16 cellular contexts compared by ENCODE assay signal in genomic region chr13:93004919-93005318, GRCh38.
DNase-seq lines count a peak whose midpoint lies in the region; ATAC-seq and TF ChIP-seq lines count a peak whose summit lies in the region.
"Had no signal": no experiment of that assay in that cellular context is flagged by ENCODE, and none has a peak within 500 bp of the region (broad histone marks: within the 10 kb centered on the region; RNA-seq: fewer than 3 reads in every experiment).

No MANE protein-coding gene starts in this region.

- H3K9me3 Mint-ChIP-seq in WTC11, result peaks cover 34% of the 10 kb centered on the region
- H3K9me3 Mint-ChIP-seq in CD4-positive, alpha-beta memory T cell, result peaks cover 3 to 30% (median 12%) of the 10 kb centered on the region in 8 donors

- H3K4me1 ChIP-seq in CD4-positive, alpha-beta memory T cell (ENCODE audit: insufficient read depth, low read length), result no peaks in the 10 kb centered on the region

- ATAC-seq in WTC11, result peak; percentile 95
- no peak for ATAC-seq in left colon
- no peak for ATAC-seq in HG02884 (IDR thresholded peaks at IDR 0.05; ENCODE audit: unreplicated experiment)
- ATAC-seq: effector memory CD8-positive, alpha-beta T cell had no signal

- no peak for TF ChIP-seq EP300 in Ishikawa (IDR thresholded peaks at IDR 0.05; ENCODE audit: borderline replicate concordance)

- DNase-seq in WTC11 (ENCODE audit: low spot score) (peak; percentile 13), iris pigment epithelial cell (ENCODE audit: low read depth) (peak; percentile 22), left colon (no peak), NCI-H345 treated with DMSO at 0.1 percent for 48 hours (lab: John Stamatoyannopoulos, UW; ENCODE audit: unreplicated experiment) (no peak)
- no peak for DNase-seq in CD4-positive, alpha-beta memory T cell
- DNase-seq: activated CD4-positive, CD25-positive, alpha-beta regulatory T cell; amniotic stem cell; effector memory CD8-positive, alpha-beta T cell; midbrain; SIG-M5; stimulated activated CD4-positive, alpha-beta T cell treated with anti-CD3 and anti-CD28 coated beads, Interleukin-4, amount 100 ng/mL, for 24 hours had no signal

- no peak overlapping the region for H3K27ac Mint-ChIP-seq in WTC11
- no peak overlapping the region for H3K27ac Mint-ChIP-seq in CD4-positive, alpha-beta memory T cell
- H3K27ac Mint-ChIP-seq: effector memory CD8-positive, alpha-beta T cell; stimulated activated naive CD8-positive, alpha-beta T cell treated with anti-CD3 and anti-CD28 coated beads, Interleukin-15, Interleukin-2, amounts not matched to agents 100 ng/mL and 50 ng/mL, for 24 hours had no signal

- H3K36me3 Mint-ChIP-seq in WTC11, result peaks cover 6% of the 10 kb centered on the region; the same call in 1 of the 2 replicates
- H3K36me3 Mint-ChIP-seq in CD4-positive, alpha-beta memory T cell, result no peaks in the 10 kb centered on the region
- H3K36me3 Mint-ChIP-seq: IgD-negative memory B cell had no signal

- no peaks in the 10 kb centered on the region for H3K36me3 ChIP-seq in CD4-positive, alpha-beta memory T cell (ENCODE audit: insufficient read depth, low read length)

- H3K4me3 Mint-ChIP-seq in WTC11, result no peak overlapping the region
- H3K4me3 Mint-ChIP-seq in CD4-positive, alpha-beta memory T cell, result no peak overlapping the region
- H3K4me3 Mint-ChIP-seq: effector memory CD8-positive, alpha-beta T cell; IgD-negative memory B cell; stimulated activated naive CD8-positive, alpha-beta T cell treated with anti-CD3 and anti-CD28 coated beads, Interleukin-15, Interleukin-2, amounts not matched to agents 100 ng/mL and 50 ng/mL, for 24 hours had no signal

- TF ChIP-seq CTCF in C4-2B (conservative IDR thresholded peaks at IDR 0.05) (peak; percentile 26), WTC11 (IDR thresholded peaks at IDR 0.05) (peak; percentile 45)

- H3K4me1 Mint-ChIP-seq in WTC11, result no peaks in the 10 kb centered on the region
- H3K4me1 Mint-ChIP-seq in CD4-positive, alpha-beta memory T cell, result no peaks in the 10 kb centered on the region
- H3K4me1 Mint-ChIP-seq: IgD-negative memory B cell had no signal

- peak; percentile 45 for TF ChIP-seq RAD21 in Ishikawa (IDR thresholded peaks at IDR 0.05; ENCODE audit: low read depth)

- no peaks in the 10 kb centered on the region for H3K27me3 ChIP-seq in CD4-positive, alpha-beta memory T cell (ENCODE audit: insufficient read depth, low read length)

- no peaks in the 10 kb centered on the region for H3K9me3 ChIP-seq in CD4-positive, alpha-beta memory T cell (ENCODE audit: control insufficient read depth in 1 of 2, low read length in 2 of 2)

- no peak overlapping the region for H3K4me3 ChIP-seq in CD4-positive, alpha-beta memory T cell (ENCODE audit: low read length in 2 of 2)

- no peaks in the 10 kb centered on the region for H3K27me3 Mint-ChIP-seq in WTC11 (ENCODE audit: low read depth)
- H3K27me3 Mint-ChIP-seq in CD4-positive, alpha-beta memory T cell, result no peaks in the 10 kb centered on the region
- H3K27me3 Mint-ChIP-seq: effector memory CD8-positive, alpha-beta T cell; IgD-negative memory B cell; stimulated activated naive CD8-positive, alpha-beta T cell treated with anti-CD3 and anti-CD28 coated beads, Interleukin-15, Interleukin-2, amounts not matched to agents 100 ng/mL and 50 ng/mL, for 24 hours had no signal

- CTCF ChIA-PET in WTC11 (lab: Charles Lee), result interaction anchor here (0.6 to 1.7 kb wide), 9 partner anchors 8 to 913 kb away, joined by 3 to 5 read pairs (median 4); no protein-coding TSS in a partner anchor
- CTCF ChIA-PET in CD4-positive, alpha-beta memory T cell (lab: Charles Lee; ENCODE audit: partially characterized antibody), result no interaction called here

- POLR2A ChIA-PET in WTC11 (lab: Charles Lee), result no interaction called here
- POLR2A ChIA-PET in CD4-positive, alpha-beta memory T cell (lab: Charles Lee; ENCODE audit: partially characterized antibody), result no interaction called here

- intact Hi-C loops in left colon (cut with DNase I, micrococcal nuclease), result no loop called here
- intact Hi-C loops in CD4-positive, alpha-beta memory T cell (cut with micrococcal nuclease), result no loop called here

- no peak overlapping the region for H3K27ac ChIP-seq in C4-2B
- no peak overlapping the region for H3K27ac ChIP-seq in CD4-positive, alpha-beta memory T cell (ENCODE audit: low read depth, low read length)

TF ChIP-seq in Ishikawa, 13 proteins besides CTCF, POLR2A, EP300 and RAD21 (continues in another document):
- TF ChIP-seq TCF12 (IDR thresholded peaks at IDR 0.05; ENCODE audit: low read depth) (no peak), EGR1 (IDR thresholded peaks at IDR 0.05) (no peak), NFIC (IDR thresholded peaks at IDR 0.05) (no peak), REST (IDR thresholded peaks at IDR 0.05; ENCODE audit: low read depth) (no peak), YY1 (IDR thresholded peaks at IDR 0.05; ENCODE audit: low read depth) (no peak), CEBPB (IDR thresholded peaks at IDR 0.05) (no peak), TAF1 (IDR thresholded peaks at IDR 0.05; ENCODE audit: low read depth) (no peak)
- TF ChIP-seq, protein P1, sequence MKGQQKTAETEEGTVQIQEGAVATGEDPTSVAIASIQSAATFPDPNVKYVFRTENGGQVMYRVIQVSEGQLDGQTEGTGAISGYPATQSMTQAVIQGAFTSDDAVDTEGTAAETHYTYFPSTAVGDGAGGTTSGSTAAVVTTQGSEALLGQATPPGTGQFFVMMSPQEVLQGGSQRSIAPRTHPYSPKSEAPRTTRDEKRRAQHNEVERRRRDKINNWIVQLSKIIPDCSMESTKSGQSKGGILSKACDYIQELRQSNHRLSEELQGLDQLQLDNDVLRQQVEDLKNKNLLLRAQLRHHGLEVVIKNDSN (IDR thresholded peaks at IDR 0.05), result no peak

TF ChIP-seq in WTC11, 78 proteins besides CTCF, POLR2A, EP300 and RAD21:
- TF ChIP-seq, protein P2, sequence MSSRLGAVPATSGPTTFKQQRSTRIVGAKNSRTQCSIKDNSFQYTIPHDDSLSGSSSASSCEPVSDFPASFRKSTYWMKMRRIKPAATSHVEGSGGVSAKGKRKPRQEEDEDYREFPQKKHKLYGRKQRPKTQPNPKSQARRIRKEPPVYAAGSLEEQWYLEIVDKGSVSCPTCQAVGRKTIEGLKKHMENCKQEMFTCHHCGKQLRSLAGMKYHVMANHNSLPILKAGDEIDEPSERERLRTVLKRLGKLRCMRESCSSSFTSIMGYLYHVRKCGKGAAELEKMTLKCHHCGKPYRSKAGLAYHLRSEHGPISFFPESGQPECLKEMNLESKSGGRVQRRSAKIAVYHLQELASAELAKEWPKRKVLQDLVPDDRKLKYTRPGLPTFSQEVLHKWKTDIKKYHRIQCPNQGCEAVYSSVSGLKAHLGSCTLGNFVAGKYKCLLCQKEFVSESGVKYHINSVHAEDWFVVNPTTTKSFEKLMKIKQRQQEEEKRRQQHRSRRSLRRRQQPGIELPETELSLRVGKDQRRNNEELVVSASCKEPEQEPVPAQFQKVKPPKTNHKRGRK (CRISPR knock-in tag; IDR thresholded peaks at IDR 0.05; ENCODE audit: borderline replicate concordance), result no peak
- no peak for TF ChIP-seq NFATC4 (CRISPR knock-in tag; IDR thresholded peaks at IDR 0.05)
- TF ChIP-seq RELA (CRISPR knock-in tag; IDR thresholded peaks at IDR 0.05; ENCODE audit: borderline replicate concordance), result no peak
- TF ChIP-seq SP1 (CRISPR knock-in tag; conservative IDR thresholded peaks at IDR 0.05), result no peak
- TF ChIP-seq FOXK1 (CRISPR knock-in tag; IDR thresholded peaks at IDR 0.05), result no peak
- TF ChIP-seq, protein P3, sequence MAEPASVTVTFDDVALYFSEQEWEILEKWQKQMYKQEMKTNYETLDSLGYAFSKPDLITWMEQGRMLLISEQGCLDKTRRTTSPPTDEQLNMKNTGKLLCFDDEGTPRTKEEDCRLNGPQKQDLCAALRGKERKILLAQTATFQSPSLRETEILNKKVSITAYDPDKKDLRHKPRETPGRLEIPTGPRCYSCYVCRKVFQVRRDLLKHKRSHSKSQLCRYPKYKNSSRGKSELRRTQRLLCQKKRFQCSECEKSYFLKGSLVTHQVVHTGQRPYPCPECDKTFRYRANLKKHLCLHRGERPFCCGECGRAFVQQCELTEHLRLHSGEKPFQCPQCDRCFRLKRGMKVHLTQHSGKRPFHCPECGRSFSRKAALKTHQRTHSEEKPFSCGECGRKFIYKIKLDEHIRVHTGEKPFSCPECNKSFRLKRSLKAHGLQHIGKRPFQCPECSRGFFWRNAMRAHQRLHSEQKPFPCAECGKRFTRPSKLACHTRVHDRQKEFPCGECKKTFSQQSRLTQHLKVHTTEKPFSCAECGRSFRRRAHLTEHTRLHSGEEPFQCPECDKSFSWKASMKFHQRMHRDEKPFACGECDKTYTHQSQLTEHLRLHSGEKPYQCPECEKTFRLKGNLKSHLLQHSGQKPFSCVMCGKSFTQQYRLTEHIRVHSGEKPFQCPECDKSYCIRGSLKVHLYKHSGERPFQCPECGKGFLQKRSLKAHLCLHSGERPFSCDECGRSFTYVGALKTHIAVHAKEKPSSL (CRISPR knock-in tag; conservative IDR thresholded peaks at IDR 0.05), result no peak
- no peak for TF ChIP-seq ZBTB21 (CRISPR knock-in tag; IDR thresholded peaks at IDR 0.05; ENCODE audit: borderline replicate concordance)

Comparison
In these comparisons a context has a peak if more than half of its experiments do, and no peak if none do; other contexts are left out.
1. DNase-seq: peak in WTC11 (single experiment) and iris pigment epithelial cell (single experiment); none in left colon (0 of 2), CD4-positive, alpha-beta memory T cell (0 of 5) and NCI-H345 treated with DMSO at 0.1 percent for 48 hours (single experiment).